8 cellular contexts compared by ENCODE assay signal in genomic region chr1:151837841-151838490, GRCh38. TPM values are rescaled to one million over a fixed set of nuclear protein-coding genes. Genes with fewer than 3 reads are reported as not detected.
DNase-seq lines count a peak whose midpoint lies in the region; ATAC-seq and TF ChIP-seq lines count a peak whose summit lies in the region.

No MANE protein-coding gene starts in this region.

- no peaks in the 10 kb centered on the region for H3K36me3 Mint-ChIP-seq in memory B cell

- intact Hi-C loops in mammary epithelial cell (cut with micrococcal nuclease) (loop anchor here (2.0 to 5.0 kb wide), 4 partner anchors 43 to 491 kb away; partner anchors contain the start of gene RFX5), thyroid gland (cut with DNase I) (loop anchor here (10.0 kb wide), 2 partner anchors 103 to 303 kb away; no protein-coding TSS in a partner anchor)

- H3K4me2 ChIP-seq in mammary epithelial cell (ENCODE audit: insufficient read depth, low read depth, low read length): peak overlapping the region; percentile 59

- peak overlapping the region; percentile 75 for H2AFZ ChIP-seq in mammary epithelial cell (ENCODE audit: low read depth, low read length)

- dilution Hi-C loops in mammary epithelial cell (cut with HindIII; ENCODE audit: low sequenced_read_pairs): loop anchor here (5.0 kb wide), 1 partner anchor 221 kb away; no protein-coding TSS in a partner anchor

- H3K4me3 Mint-ChIP-seq in memory B cell: peak overlapping the region; percentile 88

- DNase-seq in AG08395 (ENCODE audit: low spot score) (peak; percentile 53), HuH-7.5 (ENCODE audit: low spot score) (peak; percentile 82), mammary epithelial cell (no peak), memory B cell (ENCODE audit: low spot score in 2 of 2) (peak in 1 of 2 donors; percentile 48), thyroid gland (peak in 1 of 2 donors; percentile 9), medulla oblongata (ENCODE audit: extremely low spot score) (no peak), DMS 273 (lab: John Stamatoyannopoulos, UW; ENCODE audit: unreplicated experiment) (no peak)

- H3K27me3 ChIP-seq in mammary epithelial cell (ENCODE audit: insufficient read depth, low read length) (no peaks in the 10 kb centered on the region), thyroid gland (no peaks in the 10 kb centered on the region)

- H3K4me3 ChIP-seq in mammary epithelial cell (replicated peaks in 1 of 3; ENCODE audit: insufficient read depth in 1 of 3, low read depth in 2 of 3, low read length in 3 of 3) (peak overlapping the region in 1 of 3 experiments; percentile 15), thyroid gland (replicated peaks in 1 of 3) (peak overlapping the region in 1 of 3 donors; percentile 8)

- H3K27ac ChIP-seq in mammary epithelial cell (ENCODE audit: insufficient read depth, low read depth, low read length) (peak overlapping the region; percentile 40), thyroid gland (peak overlapping the region in 2 of 3 donors; percentile 61 to 68)

- TF ChIP-seq CTCF in mammary epithelial cell (conservative IDR thresholded peaks at IDR 0.05 in 1 of 2, IDR thresholded peaks at IDR 0.05 in 1 of 2; ENCODE audit: extremely low read depth in 1 of 2, insufficient read depth in 1 of 2, low read depth in 1 of 2, low read length in 2 of 2) (no peak), thyroid gland (IDR thresholded peaks at IDR 0.05) (no peak)

- H4K20me1 ChIP-seq in mammary epithelial cell (ENCODE audit: insufficient read depth, low read length): no peaks in the 10 kb centered on the region

- ATAC-seq in memory B cell (ENCODE audit: low read depth) (peak; percentile 50), HG03159 (IDR thresholded peaks at IDR 0.05; ENCODE audit: unreplicated experiment) (no peak)

- no peaks in the 10 kb centered on the region for H3K9me3 ChIP-seq in mammary epithelial cell (replicated peaks; ENCODE audit: insufficient read depth, low read length)
- no peaks in the 10 kb centered on the region for H3K9me3 ChIP-seq in thyroid gland

- H3K27ac Mint-ChIP-seq in memory B cell: peak overlapping the region; percentile 6

- WGBS in mammary epithelial cell (ENCODE audit: low coverage, missing lambda C conversion rate): 68% methylated on average over 13 of the region's 68 CpGs
- 41% methylated on average over 11 to 26 of the region's 68 CpGs for WGBS in thyroid gland, 2 donors

- H3K9ac ChIP-seq in mammary epithelial cell (ENCODE audit: insufficient read depth, low read length): no peak overlapping the region

- H3K36me3 ChIP-seq in mammary epithelial cell (ENCODE audit: insufficient read depth, low read length) (no peaks in the 10 kb centered on the region), thyroid gland (no peaks in the 10 kb centered on the region)

- in situ Hi-C loops in mammary epithelial cell (cut with MboI; ENCODE audit: low sequenced_read_pairs in 2 of 2): loop anchor here (10.0 to 25.0 kb wide), 4 partner anchors 103 to 403 kb away; partner anchors contain the start of gene TUFT1 (in 1 of the 2)

- TF ChIP-seq POLR2A in thyroid gland (IDR thresholded peaks at IDR 0.05): no peak

- peaks cover 57% of the 10 kb centered on the region for H3K4me1 ChIP-seq in mammary epithelial cell (ENCODE audit: insufficient read depth, low read length)
- H3K4me1 ChIP-seq in thyroid gland: peaks cover 26 to 55% of the 10 kb centered on the region in 2 donors

- peaks cover 9% of the 10 kb centered on the region for H3K27me3 Mint-ChIP-seq in memory B cell

- H3K4me1 Mint-ChIP-seq in memory B cell: peaks cover 17% of the 10 kb centered on the region

- no TSS peak for BruUV-seq in mammary epithelial cell (replicated peaks; lab: Mats Ljungman, UMichigan)

- H3K79me2 ChIP-seq in mammary epithelial cell (ENCODE audit: insufficient read depth, low read length): no peaks in the 10 kb centered on the region

- CTCF ChIA-PET in mammary epithelial cell (lab: Charles Lee; ENCODE audit: low non-redundant PET): no interaction called here

- no peaks in the 10 kb centered on the region for H3K9me3 Mint-ChIP-seq in memory B cell

RNA-seq across cellular contexts. Expression of gene C2CD4D, which starts 1.7 kb away (rescaled TPM):
- total RNA-seq in mammary epithelial cell (under 1 TPM; 0.17 to 0.33 TPM), thyroid gland (1 to 10 TPM in 1 of 4 donors, under 1 TPM in 2, not detected in 1; 0.29 to 1.3 (median 0.33) TPM)
- 0.19 TPM for polyA plus RNA-seq in mammary epithelial cell
- polyA minus RNA-seq in mammary epithelial cell: not detected

RNA-seq across cellular contexts. Expression of gene RORC, which starts 6.4 kb away (rescaled TPM):
- total RNA-seq in mammary epithelial cell: under 1 TPM in 1 of 2 donors, not detected in 1; 0.33 TPM
- polyA plus RNA-seq in mammary epithelial cell: 0.09 TPM
- polyA minus RNA-seq in mammary epithelial cell: 0.26 TPM
- 10 to 100 TPM; 29.7 to 48.4 (median 38.8) TPM for total RNA-seq in thyroid gland

RNA-seq across cellular contexts. Expression of gene THEM5, which starts 15.5 kb away (rescaled TPM):
- total RNA-seq in mammary epithelial cell (not detected), thyroid gland (not detected)
- polyA plus RNA-seq in mammary epithelial cell: not detected
- not detected for polyA minus RNA-seq in mammary epithelial cell

RNA-seq across cellular contexts. Expression of gene LINGO4, which starts 32.7 kb away (rescaled TPM):
- total RNA-seq in mammary epithelial cell: not detected
- polyA plus RNA-seq in mammary epithelial cell: not detected
- not detected for polyA minus RNA-seq in mammary epithelial cell
- under 1 TPM; 0.13 to 0.63 (median 0.24) TPM for total RNA-seq in thyroid gland

RNA-seq across cellular contexts. Expression of gene TDRKH, which starts 47.7 kb away (rescaled TPM):
- total RNA-seq in mammary epithelial cell: 1 to 10 TPM; 3.0 to 9.3 TPM
- 6.7 TPM for polyA plus RNA-seq in mammary epithelial cell
- polyA minus RNA-seq in mammary epithelial cell: 6.8 TPM
- 10 to 100 TPM; 10.8 to 17.1 (median 13.1) TPM for total RNA-seq in thyroid gland

Comparison
In these comparisons a context has a peak if more than half of its experiments do, and no peak if none do; other contexts are left out.
1. DNase-seq: peak in AG08395 (single experiment) and HuH-7.5 (single experiment); none in mammary epithelial cell (single experiment), medulla oblongata (single experiment) and DMS 273 (single experiment).
2. RNA of gene RORC, which starts 6.4 kb away (total RNA-seq): 29.7 to 48.4 TPM in thyroid gland; 0.33 TPM in mammary epithelial cell; every median in the first group is over 10 times any median in the second.